ENCODE assay signal across 1 cellular context in genomic region chr3:119676771-119677640, GRCh38.
TF ChIP-seq lines count a peak whose summit lies in the region.

A gene with protein sequence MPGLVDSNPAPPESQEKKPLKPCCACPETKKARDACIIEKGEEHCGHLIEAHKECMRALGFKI (minus strand): TSS chr3:119677406. CDS start chr3:119677310, 96 bp downstream.

TF ChIP-seq in K562, 482 proteins besides CTCF, POLR2A, EP300 and RAD21 (continued from another document and continues in another):
- TF ChIP-seq, protein P1, sequence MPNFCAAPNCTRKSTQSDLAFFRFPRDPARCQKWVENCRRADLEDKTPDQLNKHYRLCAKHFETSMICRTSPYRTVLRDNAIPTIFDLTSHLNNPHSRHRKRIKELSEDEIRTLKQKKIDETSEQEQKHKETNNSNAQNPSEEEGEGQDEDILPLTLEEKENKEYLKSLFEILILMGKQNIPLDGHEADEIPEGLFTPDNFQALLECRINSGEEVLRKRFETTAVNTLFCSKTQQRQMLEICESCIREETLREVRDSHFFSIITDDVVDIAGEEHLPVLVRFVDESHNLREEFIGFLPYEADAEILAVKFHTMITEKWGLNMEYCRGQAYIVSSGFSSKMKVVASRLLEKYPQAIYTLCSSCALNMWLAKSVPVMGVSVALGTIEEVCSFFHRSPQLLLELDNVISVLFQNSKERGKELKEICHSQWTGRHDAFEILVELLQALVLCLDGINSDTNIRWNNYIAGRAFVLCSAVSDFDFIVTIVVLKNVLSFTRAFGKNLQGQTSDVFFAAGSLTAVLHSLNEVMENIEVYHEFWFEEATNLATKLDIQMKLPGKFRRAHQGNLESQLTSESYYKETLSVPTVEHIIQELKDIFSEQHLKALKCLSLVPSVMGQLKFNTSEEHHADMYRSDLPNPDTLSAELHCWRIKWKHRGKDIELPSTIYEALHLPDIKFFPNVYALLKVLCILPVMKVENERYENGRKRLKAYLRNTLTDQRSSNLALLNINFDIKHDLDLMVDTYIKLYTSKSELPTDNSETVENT (CRISPR knock-in tag; IDR thresholded peaks at IDR 0.05): no peak
- TF ChIP-seq CHD1 (IDR thresholded peaks at IDR 0.05; ENCODE audit: low read length): no peak
- TF ChIP-seq ASH1L (IDR thresholded peaks at IDR 0.05; ENCODE audit: borderline replicate concordance, low read depth, partially characterized antibody): no peak
- no peak for TF ChIP-seq ATF2 (CRISPR knock-in tag; IDR thresholded peaks at IDR 0.05)
- no peak for TF ChIP-seq KLF10 (CRISPR knock-in tag; IDR thresholded peaks at IDR 0.05)
- no peak for TF ChIP-seq XRCC5 (IDR thresholded peaks at IDR 0.05; ENCODE audit: low read depth, low read length)
- TF ChIP-seq RAD51 (IDR thresholded peaks at IDR 0.05; ENCODE audit: borderline replicate concordance, low read depth): no peak
- no peak for TF ChIP-seq DDX20 (tag; IDR thresholded peaks at IDR 0.05; ENCODE audit: low read depth)
- TF ChIP-seq NFATC3 (IDR thresholded peaks at IDR 0.05): no peak
- TF ChIP-seq SRF (CRISPR knock-in tag; IDR thresholded peaks at IDR 0.05): no peak
- no peak for TF ChIP-seq SLC30A9 (CRISPR knock-in tag; IDR thresholded peaks at IDR 0.05)
- TF ChIP-seq, protein P2, sequence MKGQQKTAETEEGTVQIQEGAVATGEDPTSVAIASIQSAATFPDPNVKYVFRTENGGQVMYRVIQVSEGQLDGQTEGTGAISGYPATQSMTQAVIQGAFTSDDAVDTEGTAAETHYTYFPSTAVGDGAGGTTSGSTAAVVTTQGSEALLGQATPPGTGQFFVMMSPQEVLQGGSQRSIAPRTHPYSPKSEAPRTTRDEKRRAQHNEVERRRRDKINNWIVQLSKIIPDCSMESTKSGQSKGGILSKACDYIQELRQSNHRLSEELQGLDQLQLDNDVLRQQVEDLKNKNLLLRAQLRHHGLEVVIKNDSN (CRISPR knock-in tag; IDR thresholded peaks at IDR 0.05): no peak
- peak; percentile 92 for TF ChIP-seq GABPA (tag; conservative IDR thresholded peaks at IDR 0.05; ENCODE audit: low read depth)
- TF ChIP-seq ZNF23 (CRISPR knock-in tag; IDR thresholded peaks at IDR 0.05): no peak
- peak; percentile 56; the same call in 1 of the 2 replicates for TF ChIP-seq FOXJ2 (tag; IDR thresholded peaks at IDR 0.05)
- no peak for TF ChIP-seq HMGN3 (IDR thresholded peaks at IDR 0.05; ENCODE audit: borderline replicate concordance, extremely low read depth, insufficient read length, low read depth, low read length)
- TF ChIP-seq SREBF1 (IDR thresholded peaks at IDR 0.05; ENCODE audit: borderline replicate concordance, low read depth, low read length): peak; percentile 87; the same call in 1 of the 2 replicates
- no peak for TF ChIP-seq TAF7 (tag; IDR thresholded peaks at IDR 0.05)
- no peak for TF ChIP-seq FOXP4 (CRISPR knock-in tag; IDR thresholded peaks at IDR 0.05; ENCODE audit: borderline replicate concordance)
- TF ChIP-seq OTX1 (CRISPR knock-in tag; IDR thresholded peaks at IDR 0.05): no peak
- no peak for TF ChIP-seq EHMT2 (IDR thresholded peaks at IDR 0.05)
- TF ChIP-seq, protein P3, sequence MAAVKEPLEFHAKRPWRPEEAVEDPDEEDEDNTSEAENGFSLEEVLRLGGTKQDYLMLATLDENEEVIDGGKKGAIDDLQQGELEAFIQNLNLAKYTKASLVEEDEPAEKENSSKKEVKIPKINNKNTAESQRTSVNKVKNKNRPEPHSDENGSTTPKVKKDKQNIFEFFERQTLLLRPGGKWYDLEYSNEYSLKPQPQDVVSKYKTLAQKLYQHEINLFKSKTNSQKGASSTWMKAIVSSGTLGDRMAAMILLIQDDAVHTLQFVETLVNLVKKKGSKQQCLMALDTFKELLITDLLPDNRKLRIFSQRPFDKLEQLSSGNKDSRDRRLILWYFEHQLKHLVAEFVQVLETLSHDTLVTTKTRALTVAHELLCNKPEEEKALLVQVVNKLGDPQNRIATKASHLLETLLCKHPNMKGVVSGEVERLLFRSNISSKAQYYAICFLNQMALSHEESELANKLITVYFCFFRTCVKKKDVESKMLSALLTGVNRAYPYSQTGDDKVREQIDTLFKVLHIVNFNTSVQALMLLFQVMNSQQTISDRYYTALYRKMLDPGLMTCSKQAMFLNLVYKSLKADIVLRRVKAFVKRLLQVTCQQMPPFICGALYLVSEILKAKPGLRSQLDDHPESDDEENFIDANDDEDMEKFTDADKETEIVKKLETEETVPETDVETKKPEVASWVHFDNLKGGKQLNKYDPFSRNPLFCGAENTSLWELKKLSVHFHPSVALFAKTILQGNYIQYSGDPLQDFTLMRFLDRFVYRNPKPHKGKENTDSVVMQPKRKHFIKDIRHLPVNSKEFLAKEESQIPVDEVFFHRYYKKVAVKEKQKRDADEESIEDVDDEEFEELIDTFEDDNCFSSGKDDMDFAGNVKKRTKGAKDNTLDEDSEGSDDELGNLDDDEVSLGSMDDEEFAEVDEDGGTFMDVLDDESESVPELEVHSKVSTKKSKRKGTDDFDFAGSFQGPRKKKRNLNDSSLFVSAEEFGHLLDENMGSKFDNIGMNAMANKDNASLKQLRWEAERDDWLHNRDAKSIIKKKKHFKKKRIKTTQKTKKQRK (IDR thresholded peaks at IDR 0.05; ENCODE audit: borderline replicate concordance, low read depth, low read length): no peak
- TF ChIP-seq, protein P4, sequence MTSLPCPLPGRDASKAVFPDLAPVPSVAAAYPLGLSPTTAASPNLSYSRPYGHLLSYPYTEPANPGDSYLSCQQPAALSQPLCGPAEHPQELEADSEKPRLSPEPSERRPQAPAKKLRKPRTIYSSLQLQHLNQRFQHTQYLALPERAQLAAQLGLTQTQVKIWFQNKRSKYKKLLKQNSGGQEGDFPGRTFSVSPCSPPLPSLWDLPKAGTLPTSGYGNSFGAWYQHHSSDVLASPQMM (CRISPR knock-in tag; IDR thresholded peaks at IDR 0.05): no peak
- TF ChIP-seq KDM4B (IDR thresholded peaks at IDR 0.05; ENCODE audit: borderline replicate concordance in 2 of 2, low read depth in 1 of 2): no peak; a peak in 1 of 4 replicates
- 0 out of 2 replicates have a peak, but pooled peaks have one; percentile 52 for TF ChIP-seq HIVEP1 (CRISPR knock-in tag; IDR thresholded peaks at IDR 0.05)
- no peak for TF ChIP-seq GTF2A2 (tag; IDR thresholded peaks at IDR 0.05)
- peak; percentile 80 for TF ChIP-seq POLR2H (tag; IDR thresholded peaks at IDR 0.05; ENCODE audit: low read depth)
- TF ChIP-seq MAFG (tag; conservative IDR thresholded peaks at IDR 0.05): no peak
- TF ChIP-seq DIDO1 (tag; IDR thresholded peaks at IDR 0.05; ENCODE audit: low read depth): 0 out of 2 replicates have a peak, but pooled peaks have one; percentile 52
- TF ChIP-seq RFX7 (CRISPR knock-in tag; IDR thresholded peaks at IDR 0.05): no peak
- TF ChIP-seq, protein P5, sequence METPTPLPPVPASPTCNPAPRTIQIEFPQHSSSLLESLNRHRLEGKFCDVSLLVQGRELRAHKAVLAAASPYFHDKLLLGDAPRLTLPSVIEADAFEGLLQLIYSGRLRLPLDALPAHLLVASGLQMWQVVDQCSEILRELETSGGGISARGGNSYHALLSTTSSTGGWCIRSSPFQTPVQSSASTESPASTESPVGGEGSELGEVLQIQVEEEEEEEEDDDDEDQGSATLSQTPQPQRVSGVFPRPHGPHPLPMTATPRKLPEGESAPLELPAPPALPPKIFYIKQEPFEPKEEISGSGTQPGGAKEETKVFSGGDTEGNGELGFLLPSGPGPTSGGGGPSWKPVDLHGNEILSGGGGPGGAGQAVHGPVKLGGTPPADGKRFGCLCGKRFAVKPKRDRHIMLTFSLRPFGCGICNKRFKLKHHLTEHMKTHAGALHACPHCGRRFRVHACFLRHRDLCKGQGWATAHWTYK (CRISPR knock-in tag; IDR thresholded peaks at IDR 0.05): no peak
- no peak for TF ChIP-seq PHTF2 (CRISPR knock-in tag; IDR thresholded peaks at IDR 0.05)
- no peak for TF ChIP-seq ZNF318 (IDR thresholded peaks at IDR 0.05; ENCODE audit: borderline replicate concordance in 1 of 2, low read depth in 1 of 2)
- TF ChIP-seq TARDBP (IDR thresholded peaks at IDR 0.05): no peak
- no peak for TF ChIP-seq NBN (IDR thresholded peaks at IDR 0.05; ENCODE audit: low read depth)
- no peak for TF ChIP-seq NONO (IDR thresholded peaks at IDR 0.05; ENCODE audit: low read depth in 2 of 2, low read length in 1 of 2)
- no peak for TF ChIP-seq PHB2 (IDR thresholded peaks at IDR 0.05; ENCODE audit: low read depth)
- no peak for TF ChIP-seq RBM22 (IDR thresholded peaks at IDR 0.05; ENCODE audit: low read depth, low read length, poor library complexity, severe bottlenecking)
- TF ChIP-seq ZFP36 (IDR thresholded peaks at IDR 0.05; ENCODE audit: low read depth, low read length, partially characterized antibody): no peak
